ENCODE assay signal across 9 cellular contexts in genomic region chr15:74784426-74784825, GRCh38. TPM values are rescaled to one million over a fixed set of nuclear protein-coding genes. Genes with fewer than 3 reads are reported as not detected.
DNase-seq lines count a peak whose midpoint lies in the region; ATAC-seq and FAIRE-seq lines count a peak whose summit lies in the region.
"Had no signal": no experiment of that assay in that cellular context is flagged by ENCODE, and none has a peak within 500 bp of the region (broad histone marks: within the 10 kb centered on the region; RNA-seq: fewer than 3 reads in every experiment).

No MANE protein-coding gene starts in this region.

- DNase-seq in activated CD4-positive, alpha-beta T cell treated with anti-CD3 and anti-CD28 coated beads for 48 hours, result peak; percentile 47
- no peak for DNase-seq in activated CD4-positive, alpha-beta T cell treated with anti-CD3 and anti-CD28 coated beads, Interleukin-2, amount 50 U/mL, for 4 hours
- no peak for DNase-seq in NT2/D1 (ENCODE audit: low read depth, low spot score)
- DNase-seq in stimulated activated effector memory CD8-positive, alpha-beta T cell treated with anti-CD3 and anti-CD28 coated beads, Interleukin-12 subunit alpha, Interleukin-12 subunit beta, amount 100 ng/mL, for 72 hours (ENCODE audit: low spot score in 2 of 2), result no peak
- no peak for DNase-seq in RCC 7860 (ENCODE audit: low spot score)
- DNase-seq in mucosa of gallbladder (ENCODE audit: low spot score), result no peak
- DNase-seq: NCI-H1436 had no signal

- H3K36me3 ChIP-seq in NT2/D1 (ENCODE audit: insufficient read depth, insufficient read length, low read length), result peaks cover 24% of the 10 kb centered on the region
- peaks cover 4 to 10% of the 10 kb centered on the region in 2 donors for H3K36me3 ChIP-seq in duodenal mucosa (ENCODE audit: control insufficient read depth in 1 of 2, insufficient read depth in 2 of 2, low read length in 2 of 2)

- peaks cover 83% of the 10 kb centered on the region for H3K4me1 Mint-ChIP-seq in stimulated activated effector memory CD8-positive, alpha-beta T cell treated with anti-CD3 and anti-CD28 coated beads, Interleukin-12 subunit alpha, Interleukin-12 subunit beta, amount 100 ng/mL, for 72 hours

- peaks cover 78% of the 10 kb centered on the region for H3K36me3 Mint-ChIP-seq in stimulated activated effector memory CD8-positive, alpha-beta T cell treated with anti-CD3 and anti-CD28 coated beads, Interleukin-12 subunit alpha, Interleukin-12 subunit beta, amount 100 ng/mL, for 72 hours

- H3K4me3 Mint-ChIP-seq in stimulated activated effector memory CD8-positive, alpha-beta T cell treated with anti-CD3 and anti-CD28 coated beads, Interleukin-12 subunit alpha, Interleukin-12 subunit beta, amount 100 ng/mL, for 72 hours, result peak overlapping the region; percentile 96

- ATAC-seq in stimulated activated effector memory CD8-positive, alpha-beta T cell treated with anti-CD3 and anti-CD28 coated beads, Interleukin-12 subunit alpha, Interleukin-12 subunit beta, amount 100 ng/mL, for 72 hours, result no peak
- no peak for ATAC-seq in HG02870 (IDR thresholded peaks at IDR 0.05; ENCODE audit: unreplicated experiment)

- no peak overlapping the region for H3K4me3 ChIP-seq in NT2/D1 (ENCODE audit: insufficient read length, low read depth)
- H3K4me3 ChIP-seq in duodenal mucosa (ENCODE audit: low read depth in 1 of 2, low read length in 2 of 2), result peak overlapping the region; percentile 60 to 91

- peak overlapping the region; percentile 96 for H3K27ac Mint-ChIP-seq in stimulated activated effector memory CD8-positive, alpha-beta T cell treated with anti-CD3 and anti-CD28 coated beads, Interleukin-12 subunit alpha, Interleukin-12 subunit beta, amount 100 ng/mL, for 72 hours

- H3K9me3 ChIP-seq in NT2/D1 (ENCODE audit: insufficient read depth, low read length), result no peaks in the 10 kb centered on the region
- no peaks in the 10 kb centered on the region for H3K9me3 ChIP-seq in duodenal mucosa (ENCODE audit: control insufficient read depth in 1 of 2, low read length in 2 of 2)

- H3K4me1 ChIP-seq in NT2/D1 (ENCODE audit: insufficient read depth, insufficient read length) (peaks cover 45% of the 10 kb centered on the region), duodenal mucosa (ENCODE audit: control insufficient read depth in 1 of 2, insufficient read depth in 2 of 2, low read length in 2 of 2) (peaks cover 79 to 85% of the 10 kb centered on the region in 2 donors)

- no peak for FAIRE-seq in RCC 7860 (lab: Jason Lieb, UNC)

- no peak overlapping the region for H3K27ac ChIP-seq in duodenal mucosa (ENCODE audit: low read depth, low read length)

- no peaks in the 10 kb centered on the region for H3K9me3 Mint-ChIP-seq in stimulated activated effector memory CD8-positive, alpha-beta T cell treated with anti-CD3 and anti-CD28 coated beads, Interleukin-12 subunit alpha, Interleukin-12 subunit beta, amount 100 ng/mL, for 72 hours

- peak overlapping the region; percentile 37 for H3K9ac ChIP-seq in NT2/D1 (ENCODE audit: insufficient read length, low read depth)
- peak overlapping the region; percentile 56 to 76 for H3K9ac ChIP-seq in duodenal mucosa (ENCODE audit: low read depth in 1 of 2, low read length in 2 of 2)

- peaks cover 10% of the 10 kb centered on the region for H3K27me3 ChIP-seq in NT2/D1 (ENCODE audit: insufficient read depth, insufficient read length)
- H3K27me3 ChIP-seq in duodenal mucosa (ENCODE audit: control insufficient read depth in 1 of 2, insufficient read depth in 2 of 2, low read length in 2 of 2), result no peaks in the 10 kb centered on the region

RNA-seq across cellular contexts. Expression of gene CSK, which starts 2.5 kb away (rescaled TPM):
- 74.2 TPM for total RNA-seq in mucosa of gallbladder

RNA-seq across cellular contexts. Expression of gene LMAN1L, which starts 28.2 kb away (rescaled TPM):
- total RNA-seq in mucosa of gallbladder, result not detected

RNA-seq across cellular contexts. Expression of gene CYP1A2, which starts 35.8 kb away (rescaled TPM):
- total RNA-seq in mucosa of gallbladder, result 0.14 TPM

RNA-seq across cellular contexts. Expression of gene CPLX3, which starts 42.0 kb away (rescaled TPM):
- total RNA-seq in mucosa of gallbladder, result not detected

RNA-seq across cellular contexts. Expression of gene ULK3, which starts 58.5 kb away (rescaled TPM):
- total RNA-seq in mucosa of gallbladder, result 42.1 TPM
